22 cellular contexts compared by ENCODE assay signal in the genomic region with DNA sequence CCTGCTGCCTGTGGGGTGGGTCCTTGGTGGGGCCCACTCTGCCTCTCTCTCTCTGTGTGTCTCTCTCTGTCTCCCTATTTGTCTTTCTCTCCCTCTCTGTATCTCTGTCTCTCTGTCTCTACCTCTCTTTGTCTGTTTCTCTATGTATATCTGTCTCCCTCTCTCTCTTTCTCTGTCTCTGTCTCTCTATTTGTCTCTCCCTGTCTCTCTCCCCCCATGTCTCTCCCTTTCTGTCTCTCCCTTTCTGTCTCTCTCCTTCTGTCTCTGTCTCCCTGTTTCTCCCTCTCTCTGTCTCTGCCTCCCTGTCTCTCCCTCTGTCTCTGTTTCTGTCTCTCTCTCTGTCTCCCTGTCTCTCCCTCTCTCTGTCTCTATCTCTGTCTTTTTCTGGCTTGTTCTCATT.
"Had no signal": no experiment of that assay in that cellular context is flagged by ENCODE, and none has a peak within 500 bp of the region (broad histone marks: within the 10 kb centered on the region; RNA-seq: fewer than 3 reads in every experiment).

No MANE protein-coding gene starts in this region.

- H3K27ac ChIP-seq: colonic mucosa, epithelial cell of prostate, esophagus squamous epithelium, gastrocnemius medialis, heart right ventricle, left lung, lower lobe of right lung had no signal

- H3K27me3 ChIP-seq: colonic mucosa, gastrocnemius medialis had no signal

- H3K4me3 ChIP-seq: colonic mucosa, esophagus squamous epithelium, gastrocnemius medialis, heart right ventricle, left lung, lower lobe of right lung, mucosa of descending colon had no signal

- DNase-seq: colonic mucosa; cortex of kidney; effector CD8-positive, alpha-beta T cell; effector memory CD8-positive, alpha-beta T cell; endodermal cell; erythroblast; esophagus squamous epithelium; foreskin fibroblast; foreskin melanocyte; gastrocnemius medialis; glutamatergic neuron; head of caudate nucleus; heart right ventricle; hippocampal formation; left cardiac atrium; left lung; lower lobe of right lung; mesenchymal stem cell; mucosa of descending colon had no signal

- H3K4me1 ChIP-seq: colonic mucosa, esophagus squamous epithelium, gastrocnemius medialis, heart right ventricle, left lung, lower lobe of right lung had no signal

- H3K27me3 Mint-ChIP-seq: dendritic cell treated with granulocyte-macrophage colony-stimulating factor and Interleukin-4, amounts not matched to agents 40 ng/mL and 50 ng/mL, for 4 days; effector memory CD8-positive, alpha-beta T cell had no signal

- H3K36me3 ChIP-seq: colonic mucosa, esophagus squamous epithelium, gastrocnemius medialis, heart right ventricle, left lung, lower lobe of right lung had no signal

- H3K27ac Mint-ChIP-seq: dendritic cell treated with granulocyte-macrophage colony-stimulating factor and Interleukin-4, amounts not matched to agents 40 ng/mL and 50 ng/mL, for 4 days; effector memory CD8-positive, alpha-beta T cell; endodermal cell; mesothelial cell of epicardium had no signal

- H3K4me3 Mint-ChIP-seq: dendritic cell treated with granulocyte-macrophage colony-stimulating factor and Interleukin-4, amounts not matched to agents 40 ng/mL and 50 ng/mL, for 4 days; effector memory CD8-positive, alpha-beta T cell; endodermal cell; mesothelial cell of epicardium had no signal

- H3K4me1 Mint-ChIP-seq: endodermal cell, mesothelial cell of epicardium had no signal

- H3K9me3 ChIP-seq: colonic mucosa, esophagus squamous epithelium, gastrocnemius medialis, lower lobe of right lung, mucosa of descending colon had no signal

- H3K36me3 Mint-ChIP-seq: mesothelial cell of epicardium had no signal
